12 cellular contexts compared by ENCODE assay signal in the genomic region with DNA sequence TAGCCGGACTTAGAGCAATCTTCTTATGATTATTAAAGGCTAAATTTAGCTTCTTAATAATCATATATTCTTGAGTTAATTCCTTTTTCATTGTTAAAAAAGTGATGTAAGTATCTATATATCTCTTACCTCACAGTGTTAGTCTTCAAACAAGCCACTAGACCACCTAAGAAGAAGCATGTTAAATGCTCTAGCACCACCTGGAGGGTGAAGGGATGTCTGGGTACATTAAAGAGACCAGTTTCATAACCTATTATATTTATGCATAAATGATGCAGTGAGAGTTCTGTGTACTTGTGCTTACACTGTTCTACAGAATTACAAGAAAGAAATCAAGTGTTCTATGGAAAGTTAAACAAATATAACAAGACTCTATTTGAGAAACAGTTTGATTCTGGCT. TPM values are rescaled to one million over a fixed set of nuclear protein-coding genes. Genes with fewer than 3 reads are reported as not detected.
A peak's percentile ranks its signal among the peaks of the same experiment; 100 is the strongest.
DNase-seq lines count a peak whose midpoint lies in the region; ATAC-seq and TF ChIP-seq lines count a peak whose summit lies in the region.
"Had no signal": no experiment of that assay in that cellular context is flagged by ENCODE, and none has a peak within 500 bp of the region (broad histone marks: within the 10 kb centered on the region; RNA-seq: fewer than 3 reads in every experiment).

No MANE protein-coding gene starts in this region.

- H3K36me3 ChIP-seq in liver (ENCODE audit: control insufficient read depth in 4 of 4, insufficient read depth in 3 of 4, low read depth in 1 of 4, low read length in 3 of 4) = no peaks in the 10 kb centered on the region

- TF ChIP-seq CTCF in RWPE1 (conservative IDR thresholded peaks at IDR 0.05; ENCODE audit: low read depth) (no peak), liver (IDR thresholded peaks at IDR 0.05; ENCODE audit: low read depth, low read length, missing input control) (peak; percentile 7), nephron progenitor cell (IDR thresholded peaks at IDR 0.05) (no peak)

- H3K9ac ChIP-seq in liver (ENCODE audit: low read depth in 1 of 2, low read length in 2 of 2) = no peak overlapping the region

- H3K27ac ChIP-seq in RWPE1 (no peak overlapping the region), liver (ENCODE audit: low read depth in 1 of 2, low read length in 2 of 2) (no peak overlapping the region)
- H3K27ac ChIP-seq: psoas muscle had no signal

- POLR2A ChIA-PET in RWPE1 (lab: Yijun Ruan, JAX; ENCODE audit: low non-redundant PET) = no interaction called here

- DNase-seq in HT-29 (ENCODE audit: low spot score) (peak; percentile 41), RWPE1 (ENCODE audit: low spot score) (peak; percentile 9), nephron progenitor cell (no peak)
- DNase-seq in stimulated activated CD4-positive, alpha-beta T cell treated with anti-CD3 and anti-CD28 coated beads, Interleukin-4, amount 100 ng/mL, for 24 hours = no peak
- DNase-seq: activated CD4-positive, alpha-beta T cell treated with anti-CD3 and anti-CD28 coated beads, Interleukin-2, amount 50 U/mL, for 4 hours; psoas muscle had no signal

- 96% methylated on average over 1 of the region's 1 CpG for WGBS in liver

- no peak overlapping the region for H3K4me3 ChIP-seq in liver (ENCODE audit: low read depth in 1 of 3, low read length in 3 of 3)
- H3K4me3 ChIP-seq: psoas muscle had no signal

- no peak overlapping the region for H3K4me3 Mint-ChIP-seq in nephron progenitor cell

- no peaks in the 10 kb centered on the region for H3K9me3 ChIP-seq in liver (ENCODE audit: control insufficient read depth in 4 of 4, low read length in 3 of 4)
- H3K9me3 ChIP-seq: psoas muscle had no signal

- H3K4me1 Mint-ChIP-seq in nephron progenitor cell = no peaks in the 10 kb centered on the region

- H3K4me1 ChIP-seq in liver (ENCODE audit: control insufficient read depth in 4 of 4, insufficient read depth in 4 of 4, low read length in 3 of 4) = no peaks in the 10 kb centered on the region
- H3K4me1 ChIP-seq: psoas muscle had no signal

- peak; percentile 19 to 28 for TF ChIP-seq RAD21 in liver (IDR thresholded peaks at IDR 0.05)

- peaks cover 8% of the 10 kb centered on the region for H3K27me3 Mint-ChIP-seq in nephron progenitor cell (ENCODE audit: low read depth, poor library complexity)

- no peaks in the 10 kb centered on the region for H3K36me3 Mint-ChIP-seq in nephron progenitor cell (ENCODE audit: low read depth)

- peak; percentile 49 for ATAC-seq in GM18502 (IDR thresholded peaks at IDR 0.05; ENCODE audit: poor library complexity, unreplicated experiment)
- no peak for ATAC-seq in GM19463 (IDR thresholded peaks at IDR 0.05; ENCODE audit: unreplicated experiment)
- ATAC-seq in GM19455 (IDR thresholded peaks at IDR 0.05; ENCODE audit: unreplicated experiment) = no peak
- ATAC-seq: psoas muscle had no signal

- peaks cover 7% of the 10 kb centered on the region for H3K9me3 Mint-ChIP-seq in nephron progenitor cell

- no peaks in the 10 kb centered on the region for H3K27me3 ChIP-seq in liver (ENCODE audit: control insufficient read depth in 4 of 4, insufficient read depth in 4 of 4, low read length in 3 of 4)

- CTCF ChIA-PET in RWPE1 (lab: Yijun Ruan, JAX) = no interaction called here

- no peak overlapping the region for H3K27ac Mint-ChIP-seq in nephron progenitor cell

TF ChIP-seq in liver, 16 proteins besides CTCF, POLR2A, EP300 and RAD21:
- no peak for TF ChIP-seq JUND (IDR thresholded peaks at IDR 0.05)
- TF ChIP-seq YY1 (IDR thresholded peaks at IDR 0.05) = no peak
- no peak for TF ChIP-seq HNF4A (conservative IDR thresholded peaks at IDR 0.05)
- TF ChIP-seq FOXA2 (IDR thresholded peaks at IDR 0.05) = no peak
- TF ChIP-seq GABPA (IDR thresholded peaks at IDR 0.05 in 1 of 2, conservative IDR thresholded peaks at IDR 0.05 in 1 of 2) = no peak
- no peak for TF ChIP-seq RXRA (IDR thresholded peaks at IDR 0.05)
- TF ChIP-seq, protein P1, sequence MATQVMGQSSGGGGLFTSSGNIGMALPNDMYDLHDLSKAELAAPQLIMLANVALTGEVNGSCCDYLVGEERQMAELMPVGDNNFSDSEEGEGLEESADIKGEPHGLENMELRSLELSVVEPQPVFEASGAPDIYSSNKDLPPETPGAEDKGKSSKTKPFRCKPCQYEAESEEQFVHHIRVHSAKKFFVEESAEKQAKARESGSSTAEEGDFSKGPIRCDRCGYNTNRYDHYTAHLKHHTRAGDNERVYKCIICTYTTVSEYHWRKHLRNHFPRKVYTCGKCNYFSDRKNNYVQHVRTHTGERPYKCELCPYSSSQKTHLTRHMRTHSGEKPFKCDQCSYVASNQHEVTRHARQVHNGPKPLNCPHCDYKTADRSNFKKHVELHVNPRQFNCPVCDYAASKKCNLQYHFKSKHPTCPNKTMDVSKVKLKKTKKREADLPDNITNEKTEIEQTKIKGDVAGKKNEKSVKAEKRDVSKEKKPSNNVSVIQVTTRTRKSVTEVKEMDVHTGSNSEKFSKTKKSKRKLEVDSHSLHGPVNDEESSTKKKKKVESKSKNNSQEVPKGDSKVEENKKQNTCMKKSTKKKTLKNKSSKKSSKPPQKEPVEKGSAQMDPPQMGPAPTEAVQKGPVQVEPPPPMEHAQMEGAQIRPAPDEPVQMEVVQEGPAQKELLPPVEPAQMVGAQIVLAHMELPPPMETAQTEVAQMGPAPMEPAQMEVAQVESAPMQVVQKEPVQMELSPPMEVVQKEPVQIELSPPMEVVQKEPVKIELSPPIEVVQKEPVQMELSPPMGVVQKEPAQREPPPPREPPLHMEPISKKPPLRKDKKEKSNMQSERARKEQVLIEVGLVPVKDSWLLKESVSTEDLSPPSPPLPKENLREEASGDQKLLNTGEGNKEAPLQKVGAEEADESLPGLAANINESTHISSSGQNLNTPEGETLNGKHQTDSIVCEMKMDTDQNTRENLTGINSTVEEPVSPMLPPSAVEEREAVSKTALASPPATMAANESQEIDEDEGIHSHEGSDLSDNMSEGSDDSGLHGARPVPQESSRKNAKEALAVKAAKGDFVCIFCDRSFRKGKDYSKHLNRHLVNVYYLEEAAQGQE (IDR thresholded peaks at IDR 0.05) = no peak
- no peak for TF ChIP-seq EGR1 (IDR thresholded peaks at IDR 0.05; ENCODE audit: low read depth in 2 of 2)
- TF ChIP-seq, protein P2, sequence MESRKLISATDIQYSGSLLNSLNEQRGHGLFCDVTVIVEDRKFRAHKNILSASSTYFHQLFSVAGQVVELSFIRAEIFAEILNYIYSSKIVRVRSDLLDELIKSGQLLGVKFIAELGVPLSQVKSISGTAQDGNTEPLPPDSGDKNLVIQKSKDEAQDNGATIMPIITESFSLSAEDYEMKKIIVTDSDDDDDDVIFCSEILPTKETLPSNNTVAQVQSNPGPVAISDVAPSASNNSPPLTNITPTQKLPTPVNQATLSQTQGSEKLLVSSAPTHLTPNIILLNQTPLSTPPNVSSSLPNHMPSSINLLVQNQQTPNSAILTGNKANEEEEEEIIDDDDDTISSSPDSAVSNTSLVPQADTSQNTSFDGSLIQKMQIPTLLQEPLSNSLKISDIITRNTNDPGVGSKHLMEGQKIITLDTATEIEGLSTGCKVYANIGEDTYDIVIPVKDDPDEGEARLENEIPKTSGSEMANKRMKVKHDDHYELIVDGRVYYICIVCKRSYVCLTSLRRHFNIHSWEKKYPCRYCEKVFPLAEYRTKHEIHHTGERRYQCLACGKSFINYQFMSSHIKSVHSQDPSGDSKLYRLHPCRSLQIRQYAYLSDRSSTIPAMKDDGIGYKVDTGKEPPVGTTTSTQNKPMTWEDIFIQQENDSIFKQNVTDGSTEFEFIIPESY (IDR thresholded peaks at IDR 0.05) = no peak
- no peak for TF ChIP-seq NR2F2 (IDR thresholded peaks at IDR 0.05)
- TF ChIP-seq SP1 (IDR thresholded peaks at IDR 0.05) = no peak
- TF ChIP-seq, protein P3, sequence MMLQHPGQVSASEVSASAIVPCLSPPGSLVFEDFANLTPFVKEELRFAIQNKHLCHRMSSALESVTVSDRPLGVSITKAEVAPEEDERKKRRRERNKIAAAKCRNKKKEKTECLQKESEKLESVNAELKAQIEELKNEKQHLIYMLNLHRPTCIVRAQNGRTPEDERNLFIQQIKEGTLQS (IDR thresholded peaks at IDR 0.05) = no peak
- TF ChIP-seq TAF1 (conservative IDR thresholded peaks at IDR 0.05) = no peak
- TF ChIP-seq FOXA1 (IDR thresholded peaks at IDR 0.05) = no peak
- no peak for TF ChIP-seq HNF4G (IDR thresholded peaks at IDR 0.05)
- TF ChIP-seq, protein P4, sequence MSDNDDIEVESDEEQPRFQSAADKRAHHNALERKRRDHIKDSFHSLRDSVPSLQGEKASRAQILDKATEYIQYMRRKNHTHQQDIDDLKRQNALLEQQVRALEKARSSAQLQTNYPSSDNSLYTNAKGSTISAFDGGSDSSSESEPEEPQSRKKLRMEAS (IDR thresholded peaks at IDR 0.05) = no peak
TF ChIP-seq in liver: peak in this region for 0.

RNA-seq across cellular contexts. Expression of a gene that starts 55.9 kb away (rescaled TPM):
- not detected in 2 replicates for total RNA-seq in HT-29 (2014; rRNA removed; shearing (Covaris generic))
- not detected for total RNA-seq in liver
- polyA plus RNA-seq in liver = not detected
- total RNA-seq: astrocyte, glomerular endothelial cell, psoas muscle had no signal
- polyA plus RNA-seq: psoas muscle had no signal

Comparison
In these comparisons a context has a peak if more than half of its experiments do, and no peak if none do; other contexts are left out.
1. DNase-seq: peak in HT-29 (single experiment) and RWPE1 (single experiment); none in nephron progenitor cell (single experiment) and stimulated activated CD4-positive, alpha-beta T cell treated with anti-CD3 and anti-CD28 coated beads, Interleukin-4, amount 100 ng/mL, for 24 hours (single experiment).